In genomic region chr5:1110930-1111726, GRCh38 we compare ENCODE assay signal across 8 cellular contexts. TPM values are rescaled to one million over a fixed set of nuclear protein-coding genes. Genes with fewer than 3 reads are reported as not detected.
DNase-seq lines count a peak whose midpoint lies in the region; ATAC-seq and TF ChIP-seq lines count a peak whose summit lies in the region.

No MANE protein-coding gene starts in this region.

- TF ChIP-seq CTCF in foreskin keratinocyte (conservative IDR thresholded peaks at IDR 0.05) (no peak), ovary (IDR thresholded peaks at IDR 0.05) (no peak)

- intact Hi-C loops in ovary (cut with DNase I), result no loop called here

- H3K9me3 ChIP-seq in ovary, result no peaks in the 10 kb centered on the region

- no peak for TF ChIP-seq POLR2A in ovary (IDR thresholded peaks at IDR 0.05)

- H3K27me3 ChIP-seq in foreskin keratinocyte (peaks cover 11% of the 10 kb centered on the region), ovary (no peaks in the 10 kb centered on the region)

- H3K36me3 ChIP-seq in ovary, result no peaks in the 10 kb centered on the region

- H3K4me3 ChIP-seq in ovary, result peak overlapping the region; percentile 96

- DNase-seq in AG08395 (ENCODE audit: low spot score) (peak; percentile 21), HK-2 (ENCODE audit: unreplicated experiment) (peak; percentile 30), foreskin keratinocyte (no peak), ovary (peak; percentile 44 to 67 (median 56)), NCI-H2081 treated with DMSO at 0.1 percent for 48 hours (lab: John Stamatoyannopoulos, UW) (no peak), SK-N-DZ (ENCODE audit: low spot score) (no peak)
- DNase-seq in activated T-cell treated with anti-CD3 and anti-CD28 coated beads, Interleukin-2, amount 50 U/mL, for 48 hours, result peak; percentile 36 to 53

- H3K4me1 ChIP-seq in foreskin keratinocyte (no peaks in the 10 kb centered on the region), ovary (ENCODE audit: insufficient read depth) (peaks cover 6% of the 10 kb centered on the region)

- WGBS in ovary, 3 donors, result 1 to 7% (median 2%) methylated on average over 18 to 54 of the region's 54 CpGs

- peak overlapping the region; percentile 72 for H3K27ac ChIP-seq in foreskin keratinocyte
- H3K27ac ChIP-seq in ovary, result peak overlapping the region; percentile 45 to 59

- no peak for TF ChIP-seq EP300 in ovary (IDR thresholded peaks at IDR 0.05)

- ATAC-seq in GM19023 (IDR thresholded peaks at IDR 0.05; ENCODE audit: unreplicated experiment) (peak; percentile 27), foreskin keratinocyte (peak; percentile 11)

RNA-seq across cellular contexts. Expression of gene SLC12A7, which starts 0.7 kb away (rescaled TPM):
- 3.7 and 4.3 TPM in 2 replicates for total RNA-seq in foreskin keratinocyte
- 2.4 and 2.6 TPM in 2 replicates for polyA plus RNA-seq in foreskin keratinocyte
- total RNA-seq in ovary, result 10 to 100 TPM in 6 of 7 donors, 1 to 10 TPM in 1; 9.8 to 33.9 (median 23.2) TPM
- 10 to 100 TPM in 1 of 2 donors, 1 to 10 TPM in 1; 5.9 to 12.2 TPM for polyA plus RNA-seq in ovary
- 0.28 and 0.56 TPM in 2 replicates for polyA plus RNA-seq in SK-N-DZ (2014; cell fraction: cytosol; rRNA removed)
- 0.99 and 6.8 TPM in 2 replicates for polyA plus RNA-seq in SK-N-DZ (2014; cell fraction: nucleus; rRNA removed)

Comparison
In these comparisons a context has a peak if more than half of its experiments do, and no peak if none do; other contexts are left out.
1. DNase-seq: peak in AG08395 (single experiment), HK-2 (single experiment), activated T-cell treated with anti-CD3 and anti-CD28 coated beads, Interleukin-2, amount 50 U/mL, for 48 hours (2 of 2) and ovary (5 of 5); none in foreskin keratinocyte (0 of 2), NCI-H2081 treated with DMSO at 0.1 percent for 48 hours (single experiment) and SK-N-DZ (single experiment).